Comparison of ENCODE assay signal across 1 cellular context in the genomic region with DNA sequence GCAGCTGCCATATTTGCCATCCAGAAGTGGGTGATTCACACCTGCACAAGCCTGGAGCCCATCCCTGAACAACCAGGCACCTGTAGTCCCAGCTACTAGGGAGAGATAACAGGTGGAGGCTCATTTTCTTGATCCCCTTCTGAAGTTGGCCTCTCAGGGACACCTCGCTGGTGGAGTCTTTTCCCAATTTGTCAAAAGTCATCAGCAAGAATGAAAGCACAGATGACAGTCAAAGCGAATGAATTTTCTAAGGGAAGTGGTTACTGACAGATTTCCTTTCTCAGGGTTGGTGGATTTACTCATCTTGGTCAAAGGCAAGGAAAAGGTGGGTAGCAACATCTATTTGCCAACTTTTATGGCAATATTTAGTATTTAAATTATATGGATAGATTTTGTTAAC.
A peak's percentile ranks its signal among the peaks of the same experiment; 100 is the strongest.
TF ChIP-seq lines count a peak whose summit lies in the region.

No MANE protein-coding gene starts in this region.

TF ChIP-seq in GM12878, 131 proteins besides CTCF, POLR2A, EP300 and RAD21:
- TF ChIP-seq SMAD1 (IDR thresholded peaks at IDR 0.05; ENCODE audit: low read depth, partially characterized antibody), result no peak
- TF ChIP-seq BCL11A (IDR thresholded peaks at IDR 0.05; ENCODE audit: low read depth, low read length), result 0 out of 2 replicates have a peak, but pooled peaks have one; percentile 16
TF ChIP-seq in GM12878: peak in this region for 1.
